Comparison of ENCODE assay signal across 10 cellular contexts in genomic region chr11:92846542-92847125, GRCh38.
DNase-seq lines count a peak whose midpoint lies in the region; TF ChIP-seq lines count a peak whose summit lies in the region.
"Had no signal": no experiment of that assay in that cellular context is flagged by ENCODE, and none has a peak within 500 bp of the region (broad histone marks: within the 10 kb centered on the region; RNA-seq: fewer than 3 reads in every experiment).

No MANE protein-coding gene starts in this region.

- DNase-seq in GM03348 (ENCODE audit: low spot score) (peak; percentile 71), NCI-H69 (lab: John Stamatoyannopoulos, UW) (peak; percentile 66), hepatic stellate cell (ENCODE audit: low spot score) (peak; percentile 12), stromal cell of bone marrow (ENCODE audit: low read depth) (peak; percentile 57), germinal center (ENCODE audit: low spot score) (no peak), suprapubic skin (ENCODE audit: low spot score in 2 of 2) (no peak), NCI-H187 treated with DMSO at 0.1 percent for 48 hours (lab: John Stamatoyannopoulos, UW) (no peak)
- DNase-seq: NCI-H1048, NCI-H2081 treated with DMSO at 0.1 percent for 48 hours, NCI-H2227 treated with DMSO at 0.1 percent for 48 hours had no signal

- no peaks in the 10 kb centered on the region for H3K9me3 ChIP-seq in suprapubic skin

- TF ChIP-seq POLR2A in suprapubic skin (IDR thresholded peaks at IDR 0.05): no peak

- H3K4me1 ChIP-seq in suprapubic skin: peaks cover 23% of the 10 kb centered on the region

- no peak for TF ChIP-seq EP300 in suprapubic skin (IDR thresholded peaks at IDR 0.05)

- no peaks in the 10 kb centered on the region for H3K36me3 ChIP-seq in suprapubic skin

- H3K27ac ChIP-seq in suprapubic skin: no peak overlapping the region

- no peak overlapping the region for H3K4me3 ChIP-seq in suprapubic skin

- no peaks in the 10 kb centered on the region for H3K27me3 ChIP-seq in suprapubic skin

- TF ChIP-seq CTCF in suprapubic skin (IDR thresholded peaks at IDR 0.05): no peak

Comparison
In these comparisons a context has a peak if more than half of its experiments do, and no peak if none do; other contexts are left out.
1. DNase-seq: peak in GM03348 (single experiment), NCI-H69 (single experiment), hepatic stellate cell (single experiment) and stromal cell of bone marrow (single experiment); none in germinal center (single experiment), suprapubic skin (0 of 2) and NCI-H187 treated with DMSO at 0.1 percent for 48 hours (single experiment).